ENCODE assay signal across 24 cellular contexts in genomic region chr9:947985-948384, GRCh38. TPM values are rescaled to one million over a fixed set of nuclear protein-coding genes. Genes with fewer than 3 reads are reported as not detected.
DNase-seq lines count a peak whose midpoint lies in the region; ATAC-seq and TF ChIP-seq lines count a peak whose summit lies in the region.
"Had no signal": no experiment of that assay in that cellular context is flagged by ENCODE, and none has a peak within 500 bp of the region (broad histone marks: within the 10 kb centered on the region; RNA-seq: fewer than 3 reads in every experiment).

No MANE protein-coding gene starts in this region.

- H3K4me1 ChIP-seq in esophagus muscularis mucosa (no peaks in the 10 kb centered on the region), lower lobe of right lung (no peaks in the 10 kb centered on the region), upper lobe of left lung (no peaks in the 10 kb centered on the region)
- H3K4me1 ChIP-seq: A549; BE2C; BLaER1 treated with 17β-estradiol and CSF1 and Interleukin-3, amounts not matched to agents 10 nM and 100 nM; HAP-1 had no signal

- DNase-seq in H7 (peak; percentile 44), esophagus muscularis mucosa (ENCODE audit: extremely low spot score) (peak; percentile 75), lower lobe of right lung (no peak), upper lobe of left lung (peak; percentile 28 to 30), NCI-H1436 treated with DMSO at 0.1 percent for 48 hours (lab: John Stamatoyannopoulos, UW) (no peak), retina (no peak)
- DNase-seq: 8988T; ACHN; AML-193; BE2C; CD4-positive, alpha-beta T cell; CD8-positive, alpha-beta memory T cell; DMS 273 treated with DMSO at 0.1 percent for 48 hours; DMS79; EL; GDM1; HFFc6 had no signal

- intact Hi-C loops in esophagus muscularis mucosa (cut with DNase I) (no loop called here), lower lobe of right lung (cut with DNase I) (no loop called here)

- peaks cover 0 to 4% (median 0%) of the 10 kb centered on the region in 4 donors for H3K9me3 ChIP-seq in esophagus muscularis mucosa
- H3K9me3 ChIP-seq in lower lobe of right lung, result no peaks in the 10 kb centered on the region
- H3K9me3 ChIP-seq in upper lobe of left lung, result no peaks in the 10 kb centered on the region
- H3K9me3 ChIP-seq: A549; BE2C; BLaER1 treated with 17β-estradiol and CSF1 and Interleukin-3, amounts not matched to agents 10 nM and 100 nM; HAP-1 had no signal

- H3K36me3 ChIP-seq in H7 (replicated peaks; ENCODE audit: control insufficient read depth, insufficient read depth, low read length) (no peaks in the 10 kb centered on the region), esophagus muscularis mucosa (no peaks in the 10 kb centered on the region), lower lobe of right lung (no peaks in the 10 kb centered on the region), upper lobe of left lung (no peaks in the 10 kb centered on the region)
- H3K36me3 ChIP-seq: BE2C; BLaER1 treated with 17β-estradiol and CSF1 and Interleukin-3, amounts not matched to agents 10 nM and 100 nM; HAP-1 had no signal

- no peaks in the 10 kb centered on the region for H3K27me3 ChIP-seq in H7 (ENCODE audit: control insufficient read depth, insufficient read depth, low read length)
- H3K27me3 ChIP-seq in esophagus muscularis mucosa, result peaks cover 0 to 54% (median 0%) of the 10 kb centered on the region in 4 donors
- H3K27me3 ChIP-seq in lower lobe of right lung (ENCODE audit: low read depth), result peaks cover 16% of the 10 kb centered on the region
- no peaks in the 10 kb centered on the region for H3K27me3 ChIP-seq in upper lobe of left lung
- H3K27me3 ChIP-seq: BE2C; BLaER1 treated with 17β-estradiol and CSF1 and Interleukin-3, amounts not matched to agents 10 nM and 100 nM had no signal

- no peak for TF ChIP-seq CTCF in esophagus muscularis mucosa (IDR thresholded peaks at IDR 0.05)
- TF ChIP-seq CTCF in lower lobe of right lung (IDR thresholded peaks at IDR 0.05), result no peak
- TF ChIP-seq CTCF in upper lobe of left lung (IDR thresholded peaks at IDR 0.05), result no peak

- ATAC-seq in lower lobe of right lung (peak; percentile 31 to 38), upper lobe of left lung (ENCODE audit: low FRiP score in 2 of 2) (no peak), HG03432 (IDR thresholded peaks at IDR 0.05; ENCODE audit: unreplicated experiment) (no peak), GM21825 (IDR thresholded peaks at IDR 0.05; ENCODE audit: unreplicated experiment) (no peak)
- ATAC-seq: A549, GM12878 had no signal

- TF ChIP-seq EP300 in esophagus muscularis mucosa (IDR thresholded peaks at IDR 0.05) (no peak), upper lobe of left lung (IDR thresholded peaks at IDR 0.05) (no peak)

- TF ChIP-seq POLR2A in esophagus muscularis mucosa (IDR thresholded peaks at IDR 0.05; ENCODE audit: low read depth), result no peak
- no peak for TF ChIP-seq POLR2A in upper lobe of left lung (IDR thresholded peaks at IDR 0.05)

- 84% methylated on average over 3 of the region's 3 CpGs for WGBS in esophagus muscularis mucosa
- WGBS in upper lobe of left lung, 2 donors, result 71 to 79% methylated on average over 3 of the region's 3 CpGs

- H3K27ac ChIP-seq in esophagus muscularis mucosa (replicated peaks in 1 of 4) (no peak overlapping the region), lower lobe of right lung (no peak overlapping the region), upper lobe of left lung (no peak overlapping the region)
- H3K27ac ChIP-seq: A549; BLaER1 treated with 17β-estradiol and CSF1 and Interleukin-3, amounts not matched to agents 10 nM and 100 nM had no signal

- H3K4me3 ChIP-seq in H7 (ENCODE audit: insufficient read depth, low read depth, low read length), result no peak overlapping the region
- no peak overlapping the region for H3K4me3 ChIP-seq in esophagus muscularis mucosa
- no peak overlapping the region for H3K4me3 ChIP-seq in lower lobe of right lung
- no peak overlapping the region for H3K4me3 ChIP-seq in upper lobe of left lung
- H3K4me3 ChIP-seq: A549; BLaER1 treated with 17β-estradiol and CSF1 and Interleukin-3, amounts not matched to agents 10 nM and 100 nM; GM12878; HAP-1 had no signal

RNA-seq across cellular contexts. Expression of gene DMRT3, which starts 28.5 kb away (rescaled TPM):
- total RNA-seq in H7 (2014; rRNA removed; shearing (Covaris generic)), result not detected in 2 replicates
- total RNA-seq in esophagus muscularis mucosa, result not detected
- 0.24 TPM for total RNA-seq in lower lobe of right lung
- total RNA-seq in upper lobe of left lung, result under 1 TPM in 1 of 6 donors, not detected in 5; 0.49 TPM
- total RNA-seq: CD4-positive, alpha-beta T cell; CD8-positive, alpha-beta memory T cell; H4; HFFc6 had no signal

Comparison
In these comparisons a context has a peak if more than half of its experiments do, and no peak if none do; other contexts are left out.
1. DNase-seq: peak in H7 (single experiment), esophagus muscularis mucosa (single experiment) and upper lobe of left lung (2 of 2); none in lower lobe of right lung (single experiment), NCI-H1436 treated with DMSO at 0.1 percent for 48 hours (single experiment) and retina (single experiment).
2. ATAC-seq: peak in lower lobe of right lung (2 of 2); none in upper lobe of left lung (0 of 2), HG03432 (single experiment) and GM21825 (single experiment).